In the genomic region with DNA sequence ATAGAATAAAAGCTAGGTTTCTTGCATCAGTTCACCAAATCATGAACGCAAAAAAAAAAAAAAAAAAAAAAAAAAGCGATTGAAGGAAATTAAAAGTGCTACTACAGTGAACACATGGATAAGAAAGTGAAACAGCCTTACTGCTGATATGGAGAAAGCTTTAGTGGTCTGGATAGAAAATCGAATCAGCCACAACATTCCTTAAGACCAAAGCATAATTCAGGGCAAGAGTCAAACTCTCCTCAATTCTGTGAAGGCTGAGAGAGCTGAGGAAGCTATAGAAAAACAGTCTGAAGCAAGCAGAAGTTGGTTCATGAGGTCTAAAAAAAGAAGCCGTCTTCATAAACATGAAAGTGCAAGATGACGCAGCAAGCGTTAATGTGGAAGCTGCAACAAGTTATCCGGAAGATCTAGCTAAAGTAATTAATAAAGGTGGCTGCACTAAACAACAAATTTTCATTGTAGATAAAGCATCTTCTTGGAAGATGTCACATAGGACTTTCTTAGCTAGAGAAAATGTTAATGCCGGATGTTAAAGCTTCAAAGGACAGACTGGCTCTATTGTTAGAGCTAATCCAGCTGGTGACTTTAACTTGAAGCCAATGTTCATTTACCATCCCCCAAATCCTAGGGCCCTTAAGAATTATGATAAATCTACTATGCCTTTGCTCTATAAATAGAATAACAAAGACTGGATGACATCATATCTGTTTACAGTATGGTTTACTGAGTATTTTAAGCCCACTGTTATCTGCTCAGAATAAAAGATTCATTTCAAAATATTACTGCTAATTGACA, we compare ENCODE assay signal across 1 cellular context.
TF ChIP-seq lines count a peak whose summit lies in the region.

No MANE protein-coding gene starts in this region.

TF ChIP-seq in SK-N-SH treated with all-trans-retinoic acid at 6 μM for 48 hours, 23 proteins besides CTCF, POLR2A, EP300 and RAD21 (continued from another document):
- no peak for TF ChIP-seq CSDC2 (CRISPR knock-in tag; IDR thresholded peaks at IDR 0.05)
- no peak for TF ChIP-seq BACH2 (CRISPR knock-in tag; IDR thresholded peaks at IDR 0.05; ENCODE audit: borderline replicate concordance)
- no peak for TF ChIP-seq OSR1 (CRISPR knock-in tag; IDR thresholded peaks at IDR 0.05)
- TF ChIP-seq, protein P1, sequence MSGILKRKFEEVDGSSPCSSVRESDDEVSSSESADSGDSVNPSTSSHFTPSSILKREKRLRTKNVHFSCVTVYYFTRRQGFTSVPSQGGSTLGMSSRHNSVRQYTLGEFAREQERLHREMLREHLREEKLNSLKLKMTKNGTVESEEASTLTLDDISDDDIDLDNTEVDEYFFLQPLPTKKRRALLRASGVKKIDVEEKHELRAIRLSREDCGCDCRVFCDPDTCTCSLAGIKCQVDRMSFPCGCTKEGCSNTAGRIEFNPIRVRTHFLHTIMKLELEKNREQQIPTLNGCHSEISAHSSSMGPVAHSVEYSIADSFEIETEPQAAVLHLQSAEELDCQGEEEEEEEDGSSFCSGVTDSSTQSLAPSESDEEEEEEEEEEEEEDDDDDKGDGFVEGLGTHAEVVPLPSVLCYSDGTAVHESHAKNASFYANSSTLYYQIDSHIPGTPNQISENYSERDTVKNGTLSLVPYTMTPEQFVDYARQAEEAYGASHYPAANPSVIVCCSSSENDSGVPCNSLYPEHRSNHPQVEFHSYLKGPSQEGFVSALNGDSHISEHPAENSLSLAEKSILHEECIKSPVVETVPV (CRISPR knock-in tag; IDR thresholded peaks at IDR 0.05), result no peak
- TF ChIP-seq ISL1 (CRISPR knock-in tag; IDR thresholded peaks at IDR 0.05), result no peak
- no peak for TF ChIP-seq SNAI2 (CRISPR knock-in tag; IDR thresholded peaks at IDR 0.05)
- no peak for TF ChIP-seq ZFP3 (CRISPR knock-in tag; IDR thresholded peaks at IDR 0.05)
